Comparison of ENCODE assay signal across 19 cellular contexts in genomic region chr1:196734460-196734859, GRCh38. TPM values are rescaled to one million over a fixed set of nuclear protein-coding genes. Genes with fewer than 3 reads are reported as not detected.
DNase-seq lines count a peak whose midpoint lies in the region; ATAC-seq and TF ChIP-seq lines count a peak whose summit lies in the region.
"Had no signal": no experiment of that assay in that cellular context is flagged by ENCODE, and none has a peak within 500 bp of the region (broad histone marks: within the 10 kb centered on the region; RNA-seq: fewer than 3 reads in every experiment).

No MANE protein-coding gene starts in this region.

- H3K9ac ChIP-seq in SK-N-SH (no peak overlapping the region), SU-DHL-6 (ENCODE audit: low read length) (no peak overlapping the region)

- H3K9me3 ChIP-seq in SK-N-SH: no peaks in the 10 kb centered on the region; the same call in 1 of the 2 replicates
- peaks cover 15% of the 10 kb centered on the region for H3K9me3 ChIP-seq in SU-DHL-6 (ENCODE audit: insufficient read depth, low read length)
- H3K9me3 ChIP-seq in right lobe of liver: no peaks in the 10 kb centered on the region
- H3K9me3 ChIP-seq: HAP-1 had no signal

- TF ChIP-seq CTCF in SK-N-SH (IDR thresholded peaks at IDR 0.05) (no peak), SU-DHL-6 (IDR thresholded peaks at IDR 0.05; ENCODE audit: insufficient read depth, low read length, poor library complexity, severe bottlenecking) (no peak), right lobe of liver (IDR thresholded peaks at IDR 0.05) (no peak)

- H3F3A ChIP-seq in SK-N-SH (replicated peaks; ENCODE audit: insufficient read depth) (no peaks in the 10 kb centered on the region), SU-DHL-6 (ENCODE audit: insufficient read depth) (no peaks in the 10 kb centered on the region)

- ATAC-seq in SK-N-SH treated with all-trans-retinoic acid at 6 μM for 48 hours (no peak), right lobe of liver (peak; percentile 35 to 56 (median 52)), GM18517 (IDR thresholded peaks at IDR 0.05; ENCODE audit: unreplicated experiment) (no peak)
- ATAC-seq: A549 had no signal

- H3K27ac ChIP-seq in SK-N-SH (ENCODE audit: low read depth in 2 of 2, low read length in 1 of 2) (no peak overlapping the region), SU-DHL-6 (ENCODE audit: low read depth, low read length) (no peak overlapping the region), right lobe of liver (no peak overlapping the region)
- H3K27ac ChIP-seq: 22Rv1, A549, C4-2B had no signal

- H4K20me1 ChIP-seq in SK-N-SH (ENCODE audit: insufficient read depth): no peaks in the 10 kb centered on the region
- H4K20me1 ChIP-seq in SU-DHL-6 (ENCODE audit: low read depth, low read length): no peaks in the 10 kb centered on the region

- no peak overlapping the region for H3K4me2 ChIP-seq in SK-N-SH
- H3K4me2 ChIP-seq in SU-DHL-6 (ENCODE audit: low read depth, low read length, poor library complexity, severe bottlenecking): no peak overlapping the region
- H3K4me2 ChIP-seq: A549 had no signal

- H3K79me2 ChIP-seq in SK-N-SH (ENCODE audit: insufficient read depth) (no peaks in the 10 kb centered on the region), SU-DHL-6 (ENCODE audit: insufficient read depth, low read length) (no peaks in the 10 kb centered on the region)

- CTCF ChIA-PET in SK-N-SH (lab: Yijun Ruan, JAX): interaction anchor here (0.5 to 1.8 kb wide), 2 partner anchors 11 to 217 kb away, joined by 3 to 5 read pairs; no protein-coding TSS in a partner anchor

- TF ChIP-seq RAD21 in SK-N-SH (IDR thresholded peaks at IDR 0.05; ENCODE audit: low read length): no peak

- POLR2A ChIA-PET in SK-N-SH (lab: Yijun Ruan, JAX): no interaction called here

- WGBS in SK-N-SH (ENCODE audit: low lambda C conversion rate): 15% methylated on average over 2 of the region's 2 CpGs
- WGBS in right lobe of liver (ENCODE audit: insufficient coverage, low coverage, low lambda C conversion rate, missing lambda C conversion rate): 20% methylated on average over 2 of the region's 2 CpGs

- H3K27me3 ChIP-seq in SK-N-SH (ENCODE audit: insufficient read depth) (no peaks in the 10 kb centered on the region), SU-DHL-6 (ENCODE audit: low read length) (no peaks in the 10 kb centered on the region), right lobe of liver (no peaks in the 10 kb centered on the region)

- H3K4me3 ChIP-seq in SK-N-SH (ENCODE audit: low read depth in 2 of 2, low read length in 1 of 2) (no peak overlapping the region), SU-DHL-6 (ENCODE audit: insufficient read depth, low read length, poor library complexity, severe bottlenecking) (no peak overlapping the region), right lobe of liver (no peak overlapping the region)
- H3K4me3 ChIP-seq: A549, HAP-1 had no signal

- TF ChIP-seq EP300 in SK-N-SH (IDR thresholded peaks at IDR 0.05; ENCODE audit: borderline replicate concordance in 1 of 2, low read depth in 1 of 2, low read length in 1 of 2): no peak

- no peaks in the 10 kb centered on the region for H3K36me3 ChIP-seq in SK-N-SH (replicated peaks in 1 of 2; ENCODE audit: control insufficient read depth in 1 of 2, insufficient read depth in 2 of 2, low read length in 1 of 2)
- H3K36me3 ChIP-seq in SU-DHL-6 (ENCODE audit: low read length): no peaks in the 10 kb centered on the region
- H3K36me3 ChIP-seq in right lobe of liver: peaks cover 0 to 28% (median 16%) of the 10 kb centered on the region in 4 donors
- H3K36me3 ChIP-seq: HAP-1 had no signal

- TF ChIP-seq POLR2A in right lobe of liver (IDR thresholded peaks at IDR 0.05): no peak
- TF ChIP-seq POLR2A in erythroblast (IDR thresholded peaks at IDR 0.05; ENCODE audit: low read length): no peak

- H3K9me2 ChIP-seq in SK-N-SH: no peaks in the 10 kb centered on the region
- H3K9me2 ChIP-seq in SU-DHL-6 (replicated peaks; ENCODE audit: insufficient read depth, low read length): no peaks in the 10 kb centered on the region

- no peak for DNase-seq in SK-N-SH
- peak; percentile 43 for DNase-seq in M059J (ENCODE audit: low read depth)
- peak in 1 of 3 donors; percentile 14 for DNase-seq in right lobe of liver
- DNase-seq in erythroblast (lab: John Stamatoyannopoulos, UW): no peak
- DNase-seq: AML-193; CD4-positive, alpha-beta T cell; DMS153; DMS79; GDM1; GOT3 had no signal

- H2AFZ ChIP-seq in SK-N-SH (ENCODE audit: low read depth) (peak overlapping the region; percentile 73), SU-DHL-6 (ENCODE audit: low read depth, low read length, severe bottlenecking) (peak overlapping the region; percentile 49)

- intact Hi-C loops in right lobe of liver (cut with DNase I): no loop called here

- H3K4me1 ChIP-seq in SK-N-SH (ENCODE audit: control insufficient read depth in 1 of 2, insufficient read depth in 2 of 2, low read depth in 1 of 2, low read length in 1 of 2) (no peaks in the 10 kb centered on the region; a peak in 1 of 4 replicates), right lobe of liver (peaks cover 0 to 49% (median 10%) of the 10 kb centered on the region in 4 donors)
- H3K4me1 ChIP-seq: A549, HAP-1 had no signal

TF ChIP-seq in SK-N-SH, 30 proteins besides CTCF, POLR2A, EP300 and RAD21 (continues in another document):
- TF ChIP-seq NRF1 (IDR thresholded peaks at IDR 0.05; ENCODE audit: low read depth, low read length) (no peak), MAX (IDR thresholded peaks at IDR 0.05; ENCODE audit: low read depth) (no peak), USF1 (IDR thresholded peaks at IDR 0.05; ENCODE audit: borderline replicate concordance, low read depth) (no peak), RFX5 (IDR thresholded peaks at IDR 0.05; ENCODE audit: low read length) (no peak), MXI1 (IDR thresholded peaks at IDR 0.05; ENCODE audit: low read depth, low read length) (no peak), GATA2 (CRISPR knock-in tag; IDR thresholded peaks at IDR 0.05) (no peak), POLR2AphosphoS5 (IDR thresholded peaks at IDR 0.05; ENCODE audit: low read depth, low read length) (no peak), JUND (IDR thresholded peaks at IDR 0.05) (no peak), TCF12 (IDR thresholded peaks at IDR 0.05) (no peak), TEAD4 (IDR thresholded peaks at IDR 0.05; ENCODE audit: borderline replicate concordance, insufficient read depth) (no peak)
- TF ChIP-seq, protein P1, sequence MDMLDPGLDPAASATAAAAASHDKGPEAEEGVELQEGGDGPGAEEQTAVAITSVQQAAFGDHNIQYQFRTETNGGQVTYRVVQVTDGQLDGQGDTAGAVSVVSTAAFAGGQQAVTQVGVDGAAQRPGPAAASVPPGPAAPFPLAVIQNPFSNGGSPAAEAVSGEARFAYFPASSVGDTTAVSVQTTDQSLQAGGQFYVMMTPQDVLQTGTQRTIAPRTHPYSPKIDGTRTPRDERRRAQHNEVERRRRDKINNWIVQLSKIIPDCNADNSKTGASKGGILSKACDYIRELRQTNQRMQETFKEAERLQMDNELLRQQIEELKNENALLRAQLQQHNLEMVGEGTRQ (IDR thresholded peaks at IDR 0.05; ENCODE audit: borderline replicate concordance, low read depth, low read length): no peak

TF ChIP-seq in SK-N-SH treated with all-trans-retinoic acid at 6 μM for 48 hours, 23 proteins besides CTCF, POLR2A, EP300 and RAD21:
- TF ChIP-seq ZNF565 (CRISPR knock-in tag; conservative IDR thresholded peaks at IDR 0.05; ENCODE audit: low read depth) (no peak), ZNF8 (CRISPR knock-in tag; IDR thresholded peaks at IDR 0.05) (no peak), PATZ1 (CRISPR knock-in tag; IDR thresholded peaks at IDR 0.05; ENCODE audit: borderline replicate concordance) (no peak), ZNF70 (CRISPR knock-in tag; IDR thresholded peaks at IDR 0.05) (no peak), CSRNP3 (CRISPR knock-in tag; IDR thresholded peaks at IDR 0.05) (no peak), ISL1 (CRISPR knock-in tag; IDR thresholded peaks at IDR 0.05) (no peak), SNAI2 (CRISPR knock-in tag; IDR thresholded peaks at IDR 0.05) (no peak), GLIS3 (CRISPR knock-in tag; IDR thresholded peaks at IDR 0.05) (no peak), PPARA (CRISPR knock-in tag; IDR thresholded peaks at IDR 0.05; ENCODE audit: borderline replicate concordance) (no peak)

RNA-seq across cellular contexts. Expression of gene CFHR3, which starts 40.2 kb away (rescaled TPM):
- 0.18 and 0.37 TPM in 2 replicates for polyA plus RNA-seq in SK-N-SH (2012; rRNA removed)
- 0.15 and 0.16 TPM in 2 replicates for polyA plus RNA-seq in SK-N-SH (2012; cell fraction: cytosol; rRNA removed)
- polyA plus RNA-seq in SK-N-SH (2012; cell fraction: nucleus; rRNA removed): 0.43 and 0.92 TPM in 2 replicates
- total RNA-seq in M059J (2014; rRNA removed; shearing (Covaris generic)): not detected in 2 replicates
- total RNA-seq in right lobe of liver: 100 to 1,000 TPM; 105 to 479 (median 372) TPM
- total RNA-seq: CD4-positive, alpha-beta T cell; Daoy had no signal
- polyA plus RNA-seq: BJ had no signal

Comparison
In these comparisons a context has a peak if more than half of its experiments do, and no peak if none do; other contexts are left out.
1. ATAC-seq: peak in right lobe of liver (4 of 4); none in SK-N-SH treated with all-trans-retinoic acid at 6 μM for 48 hours (single experiment) and GM18517 (single experiment).
2. RNA of gene CFHR3, which starts 40.2 kb away (total RNA-seq): 105 to 479 TPM in right lobe of liver; not detected in M059J; every median in the first group is over 100 times any median in the second.